ENCODE assay signal across 1 cellular context in the genomic region with DNA sequence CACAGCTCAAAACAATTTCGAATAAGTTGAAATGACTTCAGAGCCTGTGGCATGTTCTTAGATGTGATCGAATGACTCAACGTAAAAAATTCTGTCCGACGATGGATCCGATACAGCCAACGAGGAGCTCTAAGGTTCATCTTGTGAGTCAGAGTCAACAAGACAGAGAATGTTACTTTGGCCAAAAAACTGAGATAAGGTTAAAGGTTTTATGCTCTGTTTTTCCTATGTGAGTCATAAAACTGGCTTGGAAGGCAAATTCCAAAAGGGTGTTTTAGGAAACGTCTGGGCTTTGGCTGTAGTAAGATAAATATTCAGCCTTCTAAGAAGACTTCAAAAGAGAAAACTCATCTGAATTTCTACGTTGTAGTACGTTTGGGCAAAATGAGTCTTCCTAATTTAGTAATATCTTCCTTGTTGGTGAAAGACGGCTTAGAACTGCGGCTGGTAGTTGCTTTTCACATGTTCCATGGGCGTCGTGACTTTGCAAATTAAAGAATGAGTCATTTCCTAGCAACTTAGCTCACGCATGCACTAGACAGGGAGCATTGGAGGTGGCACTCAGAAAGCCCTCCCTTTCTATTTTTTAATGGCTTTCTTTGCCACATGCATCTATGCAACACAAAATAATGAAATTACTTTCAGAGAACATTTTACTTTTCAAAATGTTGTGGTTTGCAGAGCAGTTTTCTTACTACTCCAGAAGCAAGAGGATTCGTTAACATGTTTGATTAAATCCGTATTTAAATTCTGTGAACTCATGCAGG.
TF ChIP-seq lines count a peak whose summit lies in the region.

No MANE protein-coding gene starts in this region.

TF ChIP-seq in GM23338, 12 proteins besides CTCF, POLR2A, EP300 and RAD21 (continued from another document):
- TF ChIP-seq, protein P1, sequence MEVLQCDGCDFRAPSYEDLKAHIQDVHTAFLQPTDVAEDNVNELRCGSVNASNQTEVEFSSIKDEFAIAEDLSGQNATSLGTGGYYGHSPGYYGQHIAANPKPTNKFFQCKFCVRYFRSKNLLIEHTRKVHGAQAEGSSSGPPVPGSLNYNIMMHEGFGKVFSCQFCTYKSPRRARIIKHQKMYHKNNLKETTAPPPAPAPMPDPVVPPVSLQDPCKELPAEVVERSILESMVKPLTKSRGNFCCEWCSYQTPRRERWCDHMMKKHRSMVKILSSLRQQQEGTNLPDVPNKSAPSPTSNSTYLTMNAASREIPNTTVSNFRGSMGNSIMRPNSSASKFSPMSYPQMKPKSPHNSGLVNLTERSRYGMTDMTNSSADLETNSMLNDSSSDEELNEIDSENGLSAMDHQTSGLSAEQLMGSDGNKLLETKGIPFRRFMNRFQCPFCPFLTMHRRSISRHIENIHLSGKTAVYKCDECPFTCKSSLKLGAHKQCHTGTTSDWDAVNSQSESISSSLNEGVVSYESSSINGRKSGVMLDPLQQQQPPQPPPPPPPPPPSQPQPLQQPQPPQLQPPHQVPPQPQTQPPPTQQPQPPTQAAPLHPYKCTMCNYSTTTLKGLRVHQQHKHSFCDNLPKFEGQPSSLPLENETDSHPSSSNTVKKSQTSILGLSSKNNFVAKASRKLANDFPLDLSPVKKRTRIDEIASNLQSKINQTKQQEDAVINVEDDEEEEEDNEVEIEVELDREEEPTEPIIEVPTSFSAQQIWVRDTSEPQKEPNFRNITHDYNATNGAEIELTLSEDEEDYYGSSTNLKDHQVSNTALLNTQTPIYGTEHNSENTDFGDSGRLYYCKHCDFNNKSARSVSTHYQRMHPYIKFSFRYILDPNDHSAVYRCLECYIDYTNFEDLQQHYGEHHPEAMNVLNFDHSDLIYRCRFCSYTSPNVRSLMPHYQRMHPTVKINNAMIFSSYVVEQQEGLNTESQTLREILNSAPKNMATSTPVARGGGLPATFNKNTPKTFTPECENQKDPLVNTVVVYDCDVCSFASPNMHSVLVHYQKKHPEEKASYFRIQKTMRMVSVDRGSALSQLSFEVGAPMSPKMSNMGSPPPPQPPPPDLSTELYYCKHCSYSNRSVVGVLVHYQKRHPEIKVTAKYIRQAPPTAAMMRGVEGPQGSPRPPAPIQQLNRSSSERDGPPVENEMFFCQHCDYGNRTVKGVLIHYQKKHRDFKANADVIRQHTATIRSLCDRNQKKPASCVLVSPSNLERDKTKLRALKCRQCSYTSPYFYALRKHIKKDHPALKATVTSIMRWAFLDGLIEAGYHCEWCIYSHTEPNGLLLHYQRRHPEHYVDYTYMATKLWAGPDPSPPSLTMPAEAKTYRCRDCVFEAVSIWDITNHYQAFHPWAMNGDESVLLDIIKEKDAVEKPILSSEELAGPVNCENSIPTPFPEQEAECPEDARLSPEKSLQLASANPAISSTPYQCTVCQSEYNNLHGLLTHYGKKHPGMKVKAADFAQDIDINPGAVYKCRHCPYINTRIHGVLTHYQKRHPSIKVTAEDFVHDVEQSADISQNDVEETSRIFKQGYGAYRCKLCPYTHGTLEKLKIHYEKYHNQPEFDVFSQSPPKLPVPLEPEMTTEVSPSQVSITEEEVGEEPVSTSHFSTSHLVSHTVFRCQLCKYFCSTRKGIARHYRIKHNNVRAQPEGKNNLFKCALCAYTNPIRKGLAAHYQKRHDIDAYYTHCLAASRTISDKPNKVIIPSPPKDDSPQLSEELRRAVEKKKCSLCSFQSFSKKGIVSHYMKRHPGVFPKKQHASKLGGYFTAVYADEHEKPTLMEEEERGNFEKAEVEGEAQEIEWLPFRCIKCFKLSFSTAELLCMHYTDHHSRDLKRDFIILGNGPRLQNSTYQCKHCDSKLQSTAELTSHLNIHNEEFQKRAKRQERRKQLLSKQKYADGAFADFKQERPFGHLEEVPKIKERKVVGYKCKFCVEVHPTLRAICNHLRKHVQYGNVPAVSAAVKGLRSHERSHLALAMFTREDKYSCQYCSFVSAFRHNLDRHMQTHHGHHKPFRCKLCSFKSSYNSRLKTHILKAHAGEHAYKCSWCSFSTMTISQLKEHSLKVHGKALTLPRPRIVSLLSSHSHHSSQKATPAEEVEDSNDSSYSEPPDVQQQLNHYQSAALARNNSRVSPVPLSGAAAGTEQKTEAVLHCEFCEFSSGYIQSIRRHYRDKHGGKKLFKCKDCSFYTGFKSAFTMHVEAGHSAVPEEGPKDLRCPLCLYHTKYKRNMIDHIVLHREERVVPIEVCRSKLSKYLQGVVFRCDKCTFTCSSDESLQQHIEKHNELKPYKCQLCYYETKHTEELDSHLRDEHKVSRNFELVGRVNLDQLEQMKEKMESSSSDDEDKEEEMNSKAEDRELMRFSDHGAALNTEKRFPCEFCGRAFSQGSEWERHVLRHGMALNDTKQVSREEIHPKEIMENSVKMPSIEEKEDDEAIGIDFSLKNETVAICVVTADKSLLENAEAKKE (CRISPR knock-in tag; IDR thresholded peaks at IDR 0.05): no peak
- no peak for TF ChIP-seq EZH2phosphoT487 (IDR thresholded peaks at IDR 0.05; ENCODE audit: unreplicated experiment)
- TF ChIP-seq, protein P2, sequence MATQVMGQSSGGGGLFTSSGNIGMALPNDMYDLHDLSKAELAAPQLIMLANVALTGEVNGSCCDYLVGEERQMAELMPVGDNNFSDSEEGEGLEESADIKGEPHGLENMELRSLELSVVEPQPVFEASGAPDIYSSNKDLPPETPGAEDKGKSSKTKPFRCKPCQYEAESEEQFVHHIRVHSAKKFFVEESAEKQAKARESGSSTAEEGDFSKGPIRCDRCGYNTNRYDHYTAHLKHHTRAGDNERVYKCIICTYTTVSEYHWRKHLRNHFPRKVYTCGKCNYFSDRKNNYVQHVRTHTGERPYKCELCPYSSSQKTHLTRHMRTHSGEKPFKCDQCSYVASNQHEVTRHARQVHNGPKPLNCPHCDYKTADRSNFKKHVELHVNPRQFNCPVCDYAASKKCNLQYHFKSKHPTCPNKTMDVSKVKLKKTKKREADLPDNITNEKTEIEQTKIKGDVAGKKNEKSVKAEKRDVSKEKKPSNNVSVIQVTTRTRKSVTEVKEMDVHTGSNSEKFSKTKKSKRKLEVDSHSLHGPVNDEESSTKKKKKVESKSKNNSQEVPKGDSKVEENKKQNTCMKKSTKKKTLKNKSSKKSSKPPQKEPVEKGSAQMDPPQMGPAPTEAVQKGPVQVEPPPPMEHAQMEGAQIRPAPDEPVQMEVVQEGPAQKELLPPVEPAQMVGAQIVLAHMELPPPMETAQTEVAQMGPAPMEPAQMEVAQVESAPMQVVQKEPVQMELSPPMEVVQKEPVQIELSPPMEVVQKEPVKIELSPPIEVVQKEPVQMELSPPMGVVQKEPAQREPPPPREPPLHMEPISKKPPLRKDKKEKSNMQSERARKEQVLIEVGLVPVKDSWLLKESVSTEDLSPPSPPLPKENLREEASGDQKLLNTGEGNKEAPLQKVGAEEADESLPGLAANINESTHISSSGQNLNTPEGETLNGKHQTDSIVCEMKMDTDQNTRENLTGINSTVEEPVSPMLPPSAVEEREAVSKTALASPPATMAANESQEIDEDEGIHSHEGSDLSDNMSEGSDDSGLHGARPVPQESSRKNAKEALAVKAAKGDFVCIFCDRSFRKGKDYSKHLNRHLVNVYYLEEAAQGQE (IDR thresholded peaks at IDR 0.05; ENCODE audit: unreplicated experiment): no peak
- no peak for TF ChIP-seq JUNB (IDR thresholded peaks at IDR 0.05; ENCODE audit: unreplicated experiment)
- no peak for TF ChIP-seq ZNF331 (CRISPR knock-in tag; IDR thresholded peaks at IDR 0.05; ENCODE audit: low read depth)
- no peak for TF ChIP-seq CREB1 (CRISPR knock-in tag; IDR thresholded peaks at IDR 0.05; ENCODE audit: low read depth)
- no peak for TF ChIP-seq STAT1 (IDR thresholded peaks at IDR 0.05; ENCODE audit: unreplicated experiment)
- no peak for TF ChIP-seq EZH2 (IDR thresholded peaks at IDR 0.05; ENCODE audit: low read depth, unreplicated experiment)
- no peak for TF ChIP-seq NANOG (IDR thresholded peaks at IDR 0.05; ENCODE audit: borderline replicate concordance)
- TF ChIP-seq POLR2AphosphoS5 (IDR thresholded peaks at IDR 0.05; ENCODE audit: low read depth): no peak
- TF ChIP-seq, protein P3, sequence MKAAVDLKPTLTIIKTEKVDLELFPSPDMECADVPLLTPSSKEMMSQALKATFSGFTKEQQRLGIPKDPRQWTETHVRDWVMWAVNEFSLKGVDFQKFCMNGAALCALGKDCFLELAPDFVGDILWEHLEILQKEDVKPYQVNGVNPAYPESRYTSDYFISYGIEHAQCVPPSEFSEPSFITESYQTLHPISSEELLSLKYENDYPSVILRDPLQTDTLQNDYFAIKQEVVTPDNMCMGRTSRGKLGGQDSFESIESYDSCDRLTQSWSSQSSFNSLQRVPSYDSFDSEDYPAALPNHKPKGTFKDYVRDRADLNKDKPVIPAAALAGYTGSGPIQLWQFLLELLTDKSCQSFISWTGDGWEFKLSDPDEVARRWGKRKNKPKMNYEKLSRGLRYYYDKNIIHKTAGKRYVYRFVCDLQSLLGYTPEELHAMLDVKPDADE (IDR thresholded peaks at IDR 0.05): no peak
TF ChIP-seq in GM23338: peak in this region for 0.
